ENCODE assay signal across 1 cellular context in the genomic region with DNA sequence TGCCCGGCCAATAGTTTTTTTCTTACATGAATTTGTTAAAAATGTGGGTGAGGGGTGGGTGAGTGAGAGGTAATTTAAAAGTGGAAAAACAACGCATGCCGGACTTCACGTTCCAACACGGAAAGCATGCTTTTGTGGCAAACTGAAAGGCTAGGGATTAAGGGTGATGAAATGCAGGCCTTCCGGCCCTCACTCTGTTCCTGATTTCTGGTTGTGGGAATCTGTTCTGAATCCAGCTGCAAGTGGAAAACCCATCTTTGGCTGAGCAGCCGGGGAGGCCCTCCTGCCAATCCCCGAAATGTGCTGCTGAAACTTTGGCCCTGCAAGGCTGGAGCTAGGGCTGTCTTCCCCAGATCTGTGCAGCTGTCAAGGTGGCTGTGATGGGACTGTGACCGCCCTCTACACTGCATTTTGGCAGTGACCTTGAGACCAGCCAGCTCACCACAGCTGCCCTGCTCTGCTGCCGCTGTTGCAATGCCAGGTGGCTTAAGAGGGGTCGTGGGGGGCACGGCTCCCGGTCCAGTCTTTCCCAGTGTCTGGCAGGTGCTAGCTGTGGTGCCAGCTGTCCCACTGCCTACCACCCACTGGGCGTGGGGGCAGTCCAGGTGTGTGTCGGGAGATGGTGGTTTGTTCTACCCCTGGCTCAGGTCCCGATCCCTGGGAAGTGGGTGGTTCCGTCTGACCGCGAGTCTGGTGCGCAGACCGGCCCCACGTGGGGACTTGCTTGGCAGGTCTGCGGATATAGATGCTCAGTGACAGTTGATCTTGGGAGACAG.
TF ChIP-seq lines count a peak whose summit lies in the region.

No MANE protein-coding gene starts in this region.

TF ChIP-seq in HEK293, 187 proteins besides CTCF, POLR2A, EP300 and RAD21 (continued from another document):
- 0 out of 2 replicates have a peak, but pooled peaks have one; percentile 38 for TF ChIP-seq GLIS2 (tag by site-specific recombination; IDR thresholded peaks at IDR 0.05)
- TF ChIP-seq ZNF600 (tag by site-specific recombination; IDR thresholded peaks at IDR 0.05), result peak; percentile 56; the same call in 1 of the 2 replicates
- TF ChIP-seq ZNF23 (tag by site-specific recombination; IDR thresholded peaks at IDR 0.05; ENCODE audit: borderline replicate concordance), result no peak
- TF ChIP-seq, protein P1, sequence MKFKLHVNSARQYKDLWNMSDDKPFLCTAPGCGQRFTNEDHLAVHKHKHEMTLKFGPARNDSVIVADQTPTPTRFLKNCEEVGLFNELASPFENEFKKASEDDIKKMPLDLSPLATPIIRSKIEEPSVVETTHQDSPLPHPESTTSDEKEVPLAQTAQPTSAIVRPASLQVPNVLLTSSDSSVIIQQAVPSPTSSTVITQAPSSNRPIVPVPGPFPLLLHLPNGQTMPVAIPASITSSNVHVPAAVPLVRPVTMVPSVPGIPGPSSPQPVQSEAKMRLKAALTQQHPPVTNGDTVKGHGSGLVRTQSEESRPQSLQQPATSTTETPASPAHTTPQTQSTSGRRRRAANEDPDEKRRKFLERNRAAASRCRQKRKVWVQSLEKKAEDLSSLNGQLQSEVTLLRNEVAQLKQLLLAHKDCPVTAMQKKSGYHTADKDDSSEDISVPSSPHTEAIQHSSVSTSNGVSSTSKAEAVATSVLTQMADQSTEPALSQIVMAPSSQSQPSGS (tag by site-specific recombination; IDR thresholded peaks at IDR 0.05; ENCODE audit: low read depth), result no peak
TF ChIP-seq in HEK293: peak in this region for 9.
